Comparison of ENCODE assay signal across 1 cellular context in genomic region chr5:140113699-140114263, GRCh38.
A peak's percentile ranks its signal among the peaks of the same experiment; 100 is the strongest.
TF ChIP-seq lines count a peak whose summit lies in the region.

PURA (plus strand) TSS chr5:140114109; CDS start chr5:140114182, 73 bp downstream.

TF ChIP-seq in HepG2, 621 proteins besides CTCF, POLR2A, EP300 and RAD21 (continued from another document and continues in another):
- TF ChIP-seq ZNF318 (CRISPR knock-in tag; IDR thresholded peaks at IDR 0.05) (no peak), ARNT2 (CRISPR knock-in tag; IDR thresholded peaks at IDR 0.05; ENCODE audit: low read depth) (peak; percentile 97; the same call in 1 of the 2 replicates), ATF3 (CRISPR knock-in tag; IDR thresholded peaks at IDR 0.05) (peak; percentile 29; the same call in 1 of the 2 replicates), PRDM15 (CRISPR knock-in tag; IDR thresholded peaks at IDR 0.05) (no peak), ZHX2 (IDR thresholded peaks at IDR 0.05; ENCODE audit: low read depth) (peak; percentile 41; the same call in 1 of the 2 replicates), ZHX2 (CRISPR knock-in tag; IDR thresholded peaks at IDR 0.05; ENCODE audit: borderline replicate concordance) (no peak), ZNF556 (CRISPR knock-in tag; IDR thresholded peaks at IDR 0.05; ENCODE audit: borderline replicate concordance) (0 out of 2 replicates have a peak, but pooled peaks have one; percentile 17), ZNF883 (CRISPR knock-in tag; IDR thresholded peaks at IDR 0.05; ENCODE audit: not compliant biosample characterization) (no peak), DNMT1 (CRISPR knock-in tag; IDR thresholded peaks at IDR 0.05) (0 out of 2 replicates have a peak, but pooled peaks have one; percentile 81), IRF2 (CRISPR knock-in tag; IDR thresholded peaks at IDR 0.05) (peak; percentile 8; the same call in 1 of the 2 replicates), ZNF746 (CRISPR knock-in tag; IDR thresholded peaks at IDR 0.05) (peak; percentile 90), ZNF512 (CRISPR knock-in tag; IDR thresholded peaks at IDR 0.05) (no peak), ZNF251 (CRISPR knock-in tag; IDR thresholded peaks at IDR 0.05) (0 out of 2 replicates have a peak, but pooled peaks have one; percentile 39), ISL2 (CRISPR knock-in tag; IDR thresholded peaks at IDR 0.05) (no peak), YY1 (IDR thresholded peaks at IDR 0.05; ENCODE audit: insufficient read depth, insufficient replicate concordance, low read depth, low read length) (peak; percentile 89), BCL6 (CRISPR knock-in tag; IDR thresholded peaks at IDR 0.05) (0 out of 2 replicates have a peak, but pooled peaks have one; percentile 5), MTA1 (CRISPR knock-in tag; IDR thresholded peaks at IDR 0.05; ENCODE audit: borderline replicate concordance) (peak; percentile 57; the same call in 1 of the 2 replicates), XRCC5 (optimal IDR thresholded peaks at IDR 0.05; ENCODE audit: low read length) (peak; percentile 10), ZNF639 (CRISPR knock-in tag; conservative IDR thresholded peaks at IDR 0.05) (peak; percentile 64; the same call in 1 of the 2 replicates), GATA4 (IDR thresholded peaks at IDR 0.05; ENCODE audit: borderline replicate concordance, low read depth) (0 out of 2 replicates have a peak, but pooled peaks have one; percentile 26), NR2F6 (IDR thresholded peaks at IDR 0.05) (no peak), NR2F6 (CRISPR knock-in tag; IDR thresholded peaks at IDR 0.05) (0 out of 2 replicates have a peak, but pooled peaks have one; percentile 10), IKZF4 (CRISPR knock-in tag; IDR thresholded peaks at IDR 0.05; ENCODE audit: borderline replicate concordance, low read depth, not compliant biosample characterization) (no peak), ZNF816 (CRISPR knock-in tag; IDR thresholded peaks at IDR 0.05; ENCODE audit: borderline replicate concordance) (peak; percentile 42; the same call in 1 of the 2 replicates), KDM5B (CRISPR knock-in tag; IDR thresholded peaks at IDR 0.05; ENCODE audit: borderline replicate concordance) (peak; percentile 15; the same call in 1 of the 2 replicates), ZHX1 (CRISPR knock-in tag; IDR thresholded peaks at IDR 0.05; ENCODE audit: low read depth) (0 out of 2 replicates have a peak, but pooled peaks have one; percentile 31), ARHGAP35 (CRISPR knock-in tag; IDR thresholded peaks at IDR 0.05; ENCODE audit: borderline replicate concordance) (no peak)
